8 cellular contexts compared by ENCODE assay signal in the genomic region with DNA sequence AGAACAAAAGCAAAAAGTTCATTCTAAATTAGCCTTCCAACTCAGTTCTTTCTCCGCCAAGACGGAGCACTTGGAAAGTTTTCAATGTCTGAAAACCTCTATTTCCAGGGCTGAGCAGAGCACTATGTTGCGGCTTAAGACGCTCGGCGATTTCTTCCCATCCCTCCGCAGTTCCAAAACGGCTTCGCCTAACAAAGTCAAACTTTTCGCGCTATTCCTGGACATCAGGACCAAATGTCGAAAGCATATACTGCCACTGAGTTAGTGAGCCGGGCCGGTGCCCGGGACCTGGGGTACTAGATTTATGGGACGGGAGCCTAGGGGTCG. TPM values are rescaled to one million over a fixed set of nuclear protein-coding genes. Genes with fewer than 3 reads are reported as not detected.
DNase-seq lines count a peak whose midpoint lies in the region; FAIRE-seq and TF ChIP-seq lines count a peak whose summit lies in the region.

No MANE protein-coding gene starts in this region.

- H3K14ac ChIP-seq in mesenchymal stem cell (ENCODE audit: low read length in 2 of 2), result no peak overlapping the region

- TF ChIP-seq EP300 in transverse colon (IDR thresholded peaks at IDR 0.05; ENCODE audit: low read depth), result no peak

- DNase-seq in NOMO-1 (lab: John Stamatoyannopoulos, UW; ENCODE audit: unreplicated experiment in 2 of 2) (peak; percentile 20 to 58), NOMO-1 treated with DMSO at 0.1 percent for 48 hours (lab: John Stamatoyannopoulos, UW; ENCODE audit: unreplicated experiment) (no peak), NCI-H2227 treated with DMSO at 0.1 percent for 48 hours (lab: John Stamatoyannopoulos, UW) (peak; percentile 17), dedifferentiated amniotic fluid mesenchymal stem cell (ENCODE audit: extremely low spot score) (peak; percentile 22), mesenchymal stem cell (no peak), transverse colon (no peak), CD1c-positive myeloid dendritic cell (ENCODE audit: extremely low spot score) (no peak), urothelium cell line (ENCODE audit: low spot score) (no peak)

- intact Hi-C loops in transverse colon (cut with DNase I; ENCODE audit: low total_unique reads), result no loop called here

- peak overlapping the region; percentile 97 for H3K9ac ChIP-seq in mesenchymal stem cell (ENCODE audit: low read length)

- H3K27me3 ChIP-seq in mesenchymal stem cell (ENCODE audit: control insufficient read depth in 1 of 2, insufficient read depth in 1 of 2, low read length in 2 of 2), result no peaks in the 10 kb centered on the region
- H3K27me3 ChIP-seq in transverse colon, result no peaks in the 10 kb centered on the region

- H3K4ac ChIP-seq in mesenchymal stem cell (ENCODE audit: low read depth in 1 of 2, low read length in 2 of 2), result peak overlapping the region; percentile 27 to 88

- peak overlapping the region; percentile 98 to 99 for H3K18ac ChIP-seq in mesenchymal stem cell (ENCODE audit: low read depth in 1 of 2, low read length in 2 of 2)

- H2BK5ac ChIP-seq in mesenchymal stem cell (ENCODE audit: low read depth, low read length, poor library complexity, severe bottlenecking), result no peak overlapping the region

- H3K9me3 ChIP-seq in mesenchymal stem cell (ENCODE audit: control insufficient read depth, low read length), result no peaks in the 10 kb centered on the region
- no peaks in the 10 kb centered on the region for H3K9me3 ChIP-seq in transverse colon

- H4K91ac ChIP-seq in mesenchymal stem cell (ENCODE audit: low read length), result peak overlapping the region; percentile 98

- no peak for TF ChIP-seq POLR2A in transverse colon (IDR thresholded peaks at IDR 0.05)

- H2BK15ac ChIP-seq in mesenchymal stem cell (ENCODE audit: low read depth, poor library complexity, severe bottlenecking), result peak overlapping the region; percentile 60

- peak overlapping the region; percentile 91 for H2AFZ ChIP-seq in mesenchymal stem cell (ENCODE audit: low read depth, low read length)

- peak overlapping the region; percentile 100 for H4K8ac ChIP-seq in mesenchymal stem cell (ENCODE audit: low read length)

- FAIRE-seq in urothelium cell line (lab: Jason Lieb, UNC), result no peak

- H3K4me1 ChIP-seq in mesenchymal stem cell (ENCODE audit: control insufficient read depth, insufficient read depth, low read depth, low read length), result peaks cover 6% of the 10 kb centered on the region
- H3K4me1 ChIP-seq in transverse colon, result peaks cover 0 to 18% (median 8%) of the 10 kb centered on the region in 4 donors

- in situ Hi-C loops in transverse colon (cut with MboI; ENCODE audit: low pct_ligation_motif_present in 1 of 4, low pct_unique_long_range_greater_than_20kb in 1 of 4, low sequenced_read_pairs in 3 of 4), result no loop called here

- H3K36me3 ChIP-seq in mesenchymal stem cell (ENCODE audit: control insufficient read depth in 1 of 2, insufficient read depth in 2 of 2, low read depth in 1 of 2, low read length in 2 of 2), result no peaks in the 10 kb centered on the region
- no peaks in the 10 kb centered on the region for H3K36me3 ChIP-seq in transverse colon

- H3K79me1 ChIP-seq in mesenchymal stem cell (replicated peaks; ENCODE audit: low read length, poor library complexity, severe bottlenecking), result peaks cover 13% of the 10 kb centered on the region

- peak overlapping the region; percentile 54 for H2BK120ac ChIP-seq in mesenchymal stem cell (ENCODE audit: low read depth, low read length)

- peak overlapping the region; percentile 3 for H2AK5ac ChIP-seq in mesenchymal stem cell (ENCODE audit: low read length, severe bottlenecking)

- no peak overlapping the region for H3K23ac ChIP-seq in mesenchymal stem cell (ENCODE audit: low read length in 2 of 2)

- H2BK12ac ChIP-seq in mesenchymal stem cell (ENCODE audit: low read length in 2 of 2), result no peak overlapping the region

- H3K4me2 ChIP-seq in mesenchymal stem cell (ENCODE audit: low read length, poor library complexity, severe bottlenecking), result peak overlapping the region; percentile 58

- H3K4me3 ChIP-seq in mesenchymal stem cell (ENCODE audit: insufficient read depth in 1 of 2, low read depth in 1 of 2, low read length in 2 of 2) (peak overlapping the region; percentile 85 to 92), transverse colon (peak overlapping the region; percentile 30 to 83 (median 67))

- H3K27ac ChIP-seq in mesenchymal stem cell (ENCODE audit: low read length, poor library complexity, severe bottlenecking) (peak overlapping the region; percentile 69), transverse colon (peak overlapping the region; percentile 90 to 95 (median 92))

- WGBS in mesenchymal stem cell, result 5% methylated on average over 17 of the region's 17 CpGs
- 2 to 8% methylated on average over 3 to 14 of the region's 17 CpGs for WGBS in transverse colon (ENCODE audit: low coverage in 1 of 2), 2 donors

- no peak for TF ChIP-seq CTCF in transverse colon (IDR thresholded peaks at IDR 0.05)

RNA-seq across cellular contexts. Expression of gene RCBTB2, which starts 0.8 kb away (rescaled TPM):
- 2.8 TPM for polyA plus RNA-seq in mesenchymal stem cell (2013, experiment 1 of 2)
- 3.0 TPM for polyA plus RNA-seq in mesenchymal stem cell (2013, experiment 2 of 2)
- 1 to 10 TPM; 5.2 to 8.1 (median 6.1) TPM for total RNA-seq in transverse colon

Comparison
In these comparisons a context has a peak if more than half of its experiments do, and no peak if none do; other contexts are left out.
1. DNase-seq: peak in NOMO-1 (2 of 2), NCI-H2227 treated with DMSO at 0.1 percent for 48 hours (single experiment) and dedifferentiated amniotic fluid mesenchymal stem cell (single experiment); none in NOMO-1 treated with DMSO at 0.1 percent for 48 hours (single experiment), mesenchymal stem cell (single experiment), transverse colon (single experiment), CD1c-positive myeloid dendritic cell (single experiment) and urothelium cell line (single experiment).